8 cellular contexts compared by ENCODE assay signal in the genomic region with DNA sequence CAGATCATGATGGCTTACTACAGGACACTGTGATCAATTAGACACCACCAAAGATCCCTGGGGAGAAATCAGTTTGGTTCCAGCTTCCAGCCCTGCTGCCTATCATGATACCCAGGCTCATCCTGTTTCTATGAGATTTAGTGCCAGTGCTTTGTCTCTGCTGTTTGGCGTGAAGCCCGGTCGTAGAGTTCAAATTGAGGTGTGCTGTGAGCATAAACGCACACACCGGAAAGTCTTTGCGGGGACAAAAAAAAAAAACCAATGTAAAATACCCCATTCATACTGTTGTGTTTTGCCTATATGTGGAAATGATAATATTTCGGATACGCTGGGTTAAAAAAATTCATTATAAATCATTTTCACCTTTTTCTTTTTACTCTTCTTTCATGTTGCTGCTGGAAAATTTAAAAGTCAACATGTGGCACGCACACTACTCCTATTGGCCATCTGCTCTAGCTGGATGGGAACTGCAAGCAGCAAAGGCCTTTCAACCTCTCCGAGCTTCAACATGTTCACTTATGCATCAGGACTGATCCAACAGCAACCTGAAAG. TPM values are rescaled to one million over a fixed set of nuclear protein-coding genes. Genes with fewer than 3 reads are reported as not detected.
DNase-seq lines count a peak whose midpoint lies in the region; ATAC-seq, FAIRE-seq and TF ChIP-seq lines count a peak whose summit lies in the region.

No MANE protein-coding gene starts in this region.

- DNase-seq in NCI-H345 (lab: John Stamatoyannopoulos, UW) (peak; percentile 55), NCI-H345 treated with DMSO at 0.1 percent for 48 hours (lab: John Stamatoyannopoulos, UW; ENCODE audit: unreplicated experiment) (no peak), OCI-LY7 (ENCODE audit: low spot score) (peak; percentile 11), H1 (ENCODE audit: low read depth in 1 of 2, low spot score in 2 of 2) (no peak), osteoblast (ENCODE audit: insufficient read length, low spot score, missing footprints) (no peak), kidney glomerular epithelial cell (lab: John Stamatoyannopoulos, UW) (no peak), HK-2 (ENCODE audit: unreplicated experiment) (no peak)

- FAIRE-seq in H1 (lab: Jason Lieb, UNC) = no peak

- 0 out of 2 replicates have a peak overlapping the region, but pooled peaks have one; percentile 30 for H2BK5ac ChIP-seq in H1 (ENCODE audit: low read depth, low read length)

- H4K8ac ChIP-seq in H1 (ENCODE audit: extremely low read depth, insufficient read depth, low read length) = no peak overlapping the region

- no peak overlapping the region for H2BK15ac ChIP-seq in H1 (ENCODE audit: low read length)

- peaks cover 6% of the 10 kb centered on the region; the same call in 1 of the 2 replicates for H3K23me2 ChIP-seq in H1 (ENCODE audit: low read depth, low read length)

- H2BK20ac ChIP-seq in H1 (ENCODE audit: low read length) = no peak overlapping the region

- peak overlapping the region; percentile 77 for H3K4me2 ChIP-seq in OCI-LY7 (ENCODE audit: low read length)
- H3K4me2 ChIP-seq in H1 (ENCODE audit: insufficient read depth in 1 of 2, low read depth in 2 of 2, low read length in 2 of 2) = peak overlapping the region; percentile 69 to 73
- H3K4me2 ChIP-seq in osteoblast (ENCODE audit: insufficient read depth, low read length) = peak overlapping the region; percentile 92

- TF ChIP-seq POLR2A in H1 (IDR thresholded peaks at IDR 0.05; ENCODE audit: control extremely low read depth in 1 of 2, low read depth in 2 of 2, low read length in 2 of 2) = no peak; a peak in 1 of 3 replicates

- CTCF ChIA-PET in OCI-LY7 (lab: Charles Lee; ENCODE audit: unreplicated experiment) = no interaction called here
- CTCF ChIA-PET in H1 (lab: Charles Lee; ENCODE audit: partially characterized antibody) = no interaction called here

- H3K79me2 ChIP-seq in OCI-LY7 (ENCODE audit: insufficient read depth, low read depth, low read length) (peaks cover 40% of the 10 kb centered on the region), H1 (ENCODE audit: control insufficient read depth in 1 of 2, insufficient read depth in 2 of 2, low read length in 2 of 2) (peaks cover 0 to 33% of the 10 kb centered on the region in 2 experiments; a peak in 2 of 4 replicates), osteoblast (ENCODE audit: insufficient read depth, low read length) (peaks cover 26% of the 10 kb centered on the region)

- TF ChIP-seq EP300 in H1 (IDR thresholded peaks at IDR 0.05; ENCODE audit: borderline replicate concordance in 1 of 2, low read depth in 2 of 2, low read length in 2 of 2) = no peak

- no peak overlapping the region for H3K56ac ChIP-seq in H1 (replicated peaks; ENCODE audit: insufficient read length, low read depth, low read length)

- H3K4me1 ChIP-seq in OCI-LY7 (ENCODE audit: insufficient read depth, low read length, poor library complexity, severe bottlenecking) (peaks cover 18% of the 10 kb centered on the region), H1 (replicated peaks in 1 of 4; ENCODE audit: control insufficient read depth in 3 of 4, insufficient read depth in 4 of 4, low read length in 3 of 4) (peaks cover 0 to 4% (median 2%) of the 10 kb centered on the region in 4 experiments; a peak in 3 of 7 replicates), osteoblast (ENCODE audit: insufficient read depth, low read length) (peaks cover 6% of the 10 kb centered on the region)

- intact Hi-C loops in OCI-LY7 (cut with micrococcal nuclease; ENCODE audit: unreplicated experiment) = loop anchor here (5.0 kb wide), 2 partner anchors 265 to 790 kb away; a partner anchor contains a TSS

- H2AFZ ChIP-seq in OCI-LY7 (ENCODE audit: low read length) (peak overlapping the region; percentile 70; the same call in 1 of the 2 replicates), H1 (ENCODE audit: low read length) (no peak overlapping the region), osteoblast (ENCODE audit: low read length) (peak overlapping the region; percentile 92)

- POLR2A ChIA-PET in OCI-LY7 (lab: Charles Lee) (interaction anchor here (0.6 to 2.1 kb wide), 3 partner anchors 11 to 340 kb away, joined by 3 to 9 read pairs (median 3); a partner anchor contains a TSS), H1 (lab: Charles Lee; ENCODE audit: partially characterized antibody) (interaction anchor here (0.6 to 12.7 kb wide), 6 partner anchors 10 to 361 kb away, joined by 3 to 146 read pairs (median 6); a partner anchor contains a TSS)

- H4K5ac ChIP-seq in H1 (ENCODE audit: insufficient read length, low read depth, low read length) = peak overlapping the region; percentile 75

- no peak overlapping the region for H3K23ac ChIP-seq in H1 (ENCODE audit: insufficient read length)

- TF ChIP-seq RAD21 in H1 (IDR thresholded peaks at IDR 0.05 in 1 of 2, conservative IDR thresholded peaks at IDR 0.05 in 1 of 2; ENCODE audit: low read depth in 2 of 2, low read length in 2 of 2) = no peak

- no peaks in the 10 kb centered on the region for H3K9me2 ChIP-seq in OCI-LY7 (ENCODE audit: insufficient read depth, low read length)

- TSS peak; percentile 98 for BruUV-seq in OCI-LY7 (replicated peaks; lab: Mats Ljungman, UMichigan)

- no peaks in the 10 kb centered on the region for H3K27me3 ChIP-seq in H1 (replicated peaks in 1 of 4; ENCODE audit: control insufficient read depth in 3 of 4, extremely low read depth in 1 of 4, insufficient read depth in 3 of 4, low read length in 3 of 4)
- H3K27me3 ChIP-seq in osteoblast (ENCODE audit: insufficient read depth, low read length) = no peaks in the 10 kb centered on the region

- H3K9ac ChIP-seq in H1 (replicated peaks in 1 of 4; ENCODE audit: extremely low read depth in 1 of 4, low read depth in 3 of 4, low read length in 3 of 4) = peak overlapping the region in 3 of 4 experiments; percentile 38 to 89 (median 87); a peak in 6 of 7 replicates

- peak overlapping the region; percentile 96; the same call in 1 of the 2 replicates for H2AK5ac ChIP-seq in H1 (ENCODE audit: low read depth, low read length)

- H3K36me3 ChIP-seq in OCI-LY7 (ENCODE audit: insufficient read depth, low read length) (peaks cover 31% of the 10 kb centered on the region), H1 (ENCODE audit: control insufficient read depth in 2 of 4, insufficient read depth in 4 of 4, low read length in 3 of 4) (peaks cover 9 to 23% (median 21%) of the 10 kb centered on the region in 4 experiments; a peak in 6 of 8 replicates), osteoblast (ENCODE audit: insufficient read depth, low read length) (peaks cover 12% of the 10 kb centered on the region)

- peak overlapping the region; percentile 3 for H3K4ac ChIP-seq in H1 (replicated peaks; ENCODE audit: insufficient read length, low read depth, low read length)

- H2BK12ac ChIP-seq in H1 (ENCODE audit: low read depth, low read length) = no peak overlapping the region

- H3K79me1 ChIP-seq in H1 (ENCODE audit: low read depth, low read length) = no peaks in the 10 kb centered on the region

- WGBS in H1 (ENCODE audit: extremely low coverage in 1 of 2, insufficient coverage in 1 of 2, insufficient read length in 1 of 2, insufficient replicate concordance in 2 of 2, low coverage in 1 of 2, low lambda C conversion rate in 2 of 2, missing lambda C conversion rate in 1 of 2), 2 experiments = 59% methylated on average over 9 of the region's 10 CpGs; no CpG with 5 or more reads in 1 of the 2 experiments

- TF ChIP-seq CTCF in OCI-LY7 (conservative IDR thresholded peaks at IDR 0.05; ENCODE audit: low read length) (no peak), H1 (IDR thresholded peaks at IDR 0.05; ENCODE audit: control extremely low read depth in 1 of 3, insufficient read depth in 1 of 3, low read depth in 1 of 3, low read length in 3 of 3) (no peak), osteoblast (IDR thresholded peaks at IDR 0.05; ENCODE audit: extremely low read depth, low read depth, low read length) (no peak)

- H3K27ac ChIP-seq in OCI-LY7 (ENCODE audit: low read depth, low read length, poor library complexity, severe bottlenecking) = peak overlapping the region; percentile 88
- H3K27ac ChIP-seq in H1 (ENCODE audit: low read depth, low read length) = peak overlapping the region; percentile 84; the same call in 1 of the 2 replicates
- H3K27ac ChIP-seq in osteoblast (ENCODE audit: low read depth, low read length) = peak overlapping the region; percentile 51

- no peak overlapping the region for H4K91ac ChIP-seq in H1 (replicated peaks; ENCODE audit: insufficient read length, low read length)

- no peak overlapping the region; the same call in 1 of the 2 replicates for H3K18ac ChIP-seq in H1 (ENCODE audit: extremely low read depth, low read length)

- no peak overlapping the region for H2BK120ac ChIP-seq in H1 (replicated peaks; ENCODE audit: low read depth, low read length)

- no peak overlapping the region for H3K14ac ChIP-seq in H1 (ENCODE audit: insufficient read length)

- no peaks in the 10 kb centered on the region for H3K9me3 ChIP-seq in OCI-LY7 (ENCODE audit: low read length)
- no peaks in the 10 kb centered on the region for H3K9me3 ChIP-seq in H1 (ENCODE audit: insufficient read depth in 2 of 2, low read depth in 1 of 2, low read length in 1 of 2)
- H3K9me3 ChIP-seq in osteoblast (ENCODE audit: low read depth, low read length) = no peaks in the 10 kb centered on the region

- no peak for ATAC-seq in HG03196 (IDR thresholded peaks at IDR 0.05; ENCODE audit: unreplicated experiment)

- H4K20me1 ChIP-seq in OCI-LY7 (ENCODE audit: insufficient read depth, low read length) (peaks cover 5% of the 10 kb centered on the region; the same call in 1 of the 2 replicates), H1 (replicated peaks in 1 of 2; ENCODE audit: control insufficient read depth in 1 of 2, insufficient read depth in 2 of 2, low read length in 2 of 2) (peaks cover 0 to 4% of the 10 kb centered on the region in 2 experiments), osteoblast (ENCODE audit: insufficient read depth, low read length) (peaks cover 2% of the 10 kb centered on the region)

- peak overlapping the region; percentile 100 for H3K4me3 ChIP-seq in OCI-LY7 (ENCODE audit: low read depth, low read length, poor library complexity, severe bottlenecking)
- H3K4me3 ChIP-seq in H1 (ENCODE audit: extremely low read depth in 1 of 4, insufficient read depth in 2 of 4, low read depth in 3 of 4, low read length in 4 of 4) = peak overlapping the region; percentile 42 to 94 (median 82)
- H3K4me3 ChIP-seq in osteoblast (ENCODE audit: insufficient read depth, low read length) = peak overlapping the region; percentile 77

RNA-seq across cellular contexts. Expression of a gene that starts 0.6 kb away (rescaled TPM):
- 67.7 and 93.3 TPM in 2 replicates for total RNA-seq in OCI-LY7 (2014; rRNA removed; shearing (Covaris generic))
- 134 and 138 TPM in 2 replicates for total RNA-seq in OCI-LY7 (2022)
- total RNA-seq in H1 (2021; fragmentation: NEBNext Ultra II Directional; extraction: Animal tissue kit (Norgen Biotek cat#: 25700)) = 134 and 143 TPM in 2 replicates
- polyA plus RNA-seq in H1 (2011; rRNA removed) = 54.7 and 65.6 TPM in 2 replicates
- polyA plus RNA-seq in H1 (2011; cell fraction: cytosol; rRNA removed) = 108 TPM
- 67.1 TPM for polyA plus RNA-seq in H1 (2011; cell fraction: nucleus; rRNA removed)
- 123 to 134 TPM (median 125 TPM) in 4 replicates for polyA plus RNA-seq in H1 (2012, experiment 1 of 2)
- 15.8 TPM for polyA plus RNA-seq in H1 (2012, experiment 2 of 2)
- polyA plus RNA-seq in H1 (2013, experiment 1 of 2) = 131 TPM
- polyA plus RNA-seq in H1 (2013, experiment 2 of 2) = 130 TPM
- polyA minus RNA-seq in H1 (2011; rRNA and poly(A)+ RNA removed) = 96.1 and 119 TPM in 2 replicates
- polyA minus RNA-seq in H1 (2011; cell fraction: cytosol; rRNA and poly(A)+ RNA removed) = 50.1 TPM
- polyA minus RNA-seq in H1 (2011; cell fraction: nucleus; rRNA and poly(A)+ RNA removed) = 103 TPM
- total RNA-seq in osteoblast = 30.8 and 31.8 TPM in 2 replicates

RNA-seq across cellular contexts. Expression of a gene that starts 11.2 kb away (rescaled TPM):
- total RNA-seq in OCI-LY7 (2014; rRNA removed; shearing (Covaris generic)) = 0.09 TPM in 1 of 2 replicates, not detected in the other
- total RNA-seq in OCI-LY7 (2022) (0.38 and 0.53 TPM in 2 replicates), osteoblast (3.2 and 6.9 TPM in 2 replicates)
- 1.2 and 1.5 TPM in 2 replicates for total RNA-seq in H1 (2021; fragmentation: NEBNext Ultra II Directional; extraction: Animal tissue kit (Norgen Biotek cat#: 25700))
- 0.48 and 0.52 TPM in 2 replicates for polyA plus RNA-seq in H1 (2011; rRNA removed)
- polyA plus RNA-seq in H1 (2011; cell fraction: cytosol; rRNA removed) = 0.35 TPM
- 1.5 TPM for polyA plus RNA-seq in H1 (2011; cell fraction: nucleus; rRNA removed)
- 0.35 to 0.64 TPM (median 0.46 TPM) in 4 replicates for polyA plus RNA-seq in H1 (2012, experiment 1 of 2)
- polyA plus RNA-seq in H1 (2012, experiment 2 of 2) = 0.09 TPM
- polyA plus RNA-seq in H1 (2013, experiment 1 of 2) = 1.0 TPM
- 0.50 TPM for polyA plus RNA-seq in H1 (2013, experiment 2 of 2)
- polyA minus RNA-seq in H1 (2011; rRNA and poly(A)+ RNA removed) = 0.73 and 1.6 TPM in 2 replicates
- 0.51 TPM for polyA minus RNA-seq in H1 (2011; cell fraction: cytosol; rRNA and poly(A)+ RNA removed)
- polyA minus RNA-seq in H1 (2011; cell fraction: nucleus; rRNA and poly(A)+ RNA removed) = 1.1 TPM

RNA-seq across cellular contexts. Expression of a gene that starts 43.2 kb away (rescaled TPM):
- 0.75 and 3.5 TPM in 2 replicates for total RNA-seq in OCI-LY7 (2014; rRNA removed; shearing (Covaris generic))
- total RNA-seq in OCI-LY7 (2022) (1.2 and 2.6 TPM in 2 replicates), osteoblast (14.8 and 17.1 TPM in 2 replicates)
- 12.9 and 13.4 TPM in 2 replicates for total RNA-seq in H1 (2021; fragmentation: NEBNext Ultra II Directional; extraction: Animal tissue kit (Norgen Biotek cat#: 25700))
- 6.2 and 7.6 TPM in 2 replicates for polyA plus RNA-seq in H1 (2011; rRNA removed)
- 9.8 TPM for polyA plus RNA-seq in H1 (2011; cell fraction: cytosol; rRNA removed)
- polyA plus RNA-seq in H1 (2011; cell fraction: nucleus; rRNA removed) = 14.8 TPM
- 13.5 to 17.2 TPM (median 15.1 TPM) in 4 replicates for polyA plus RNA-seq in H1 (2012, experiment 1 of 2)
- polyA plus RNA-seq in H1 (2012, experiment 2 of 2) = 7.0 TPM
- 18.2 TPM for polyA plus RNA-seq in H1 (2013, experiment 1 of 2)
- 17.1 TPM for polyA plus RNA-seq in H1 (2013, experiment 2 of 2)
- 12.4 and 13.8 TPM in 2 replicates for polyA minus RNA-seq in H1 (2011; rRNA and poly(A)+ RNA removed)
- 7.5 TPM for polyA minus RNA-seq in H1 (2011; cell fraction: cytosol; rRNA and poly(A)+ RNA removed)
- 7.3 TPM for polyA minus RNA-seq in H1 (2011; cell fraction: nucleus; rRNA and poly(A)+ RNA removed)

Comparison
In these comparisons a context has a peak if more than half of its experiments do, and no peak if none do; other contexts are left out.
1. DNase-seq: peak in NCI-H345 (single experiment) and OCI-LY7 (single experiment); none in NCI-H345 treated with DMSO at 0.1 percent for 48 hours (single experiment), H1 (0 of 2), osteoblast (single experiment), kidney glomerular epithelial cell (single experiment) and HK-2 (single experiment).
2. Peak in every context shown above with its lines, with median percentiles within 50 percentile points of each other: H3K27ac ChIP-seq, H3K4me2 ChIP-seq and H3K4me3 ChIP-seq.